ENCODE assay signal across 10 cellular contexts in genomic region chr17:50627782-50628601, GRCh38. TPM values are rescaled to one million over a fixed set of nuclear protein-coding genes. Genes with fewer than 3 reads are reported as not detected.
A peak's percentile ranks its signal among the peaks of the same experiment; 100 is the strongest.
DNase-seq lines count a peak whose midpoint lies in the region; TF ChIP-seq lines count a peak whose summit lies in the region.
"Had no signal": no experiment of that assay in that cellular context is flagged by ENCODE, and none has a peak within 500 bp of the region (broad histone marks: within the 10 kb centered on the region; RNA-seq: fewer than 3 reads in every experiment).

No MANE protein-coding gene starts in this region.

- no peak overlapping the region for H4K8ac ChIP-seq in H9 (replicated peaks; ENCODE audit: insufficient read length, low read depth, low read length)

- no peaks in the 10 kb centered on the region for H3K79me2 ChIP-seq in H9 (ENCODE audit: insufficient read depth, low read length)

- H3K27ac ChIP-seq in H9 (ENCODE audit: insufficient read length, low read depth, low read length): no peak overlapping the region
- H3K27ac ChIP-seq: upper lobe of left lung had no signal

- H3K27me3 ChIP-seq in H9 (ENCODE audit: insufficient read depth, low read length): no peaks in the 10 kb centered on the region; the same call in 1 of the 2 replicates

- H2BK20ac ChIP-seq in H9 (ENCODE audit: low read depth, low read length, poor library complexity, severe bottlenecking): no peak overlapping the region

- H2BK5ac ChIP-seq in H9 (ENCODE audit: insufficient read length, low read length): no peak overlapping the region

- TF ChIP-seq CTCF in H9 (conservative IDR thresholded peaks at IDR 0.05): no peak
- TF ChIP-seq CTCF in brain (conservative IDR thresholded peaks at IDR 0.05): no peak
- TF ChIP-seq CTCF in neural crest cell (conservative IDR thresholded peaks at IDR 0.05): no peak

- H3T11ph ChIP-seq in H9 (ENCODE audit: low read length): no peak overlapping the region

- H3K9ac ChIP-seq in H9 (ENCODE audit: extremely low read depth, insufficient read length, low read length): no peak overlapping the region

- peaks cover 33% of the 10 kb centered on the region for H3K27me3 Mint-ChIP-seq in H9 (ENCODE audit: low read depth)
- H3K27me3 Mint-ChIP-seq in brain: peaks cover 17% of the 10 kb centered on the region
- H3K27me3 Mint-ChIP-seq in neural crest cell (ENCODE audit: low read depth): peaks cover 59% of the 10 kb centered on the region

- no peak overlapping the region for H2BK12ac ChIP-seq in H9 (ENCODE audit: insufficient read length, low read depth, low read length)

- H3K4me1 Mint-ChIP-seq in H9: peaks cover 33 to 48% of the 10 kb centered on the region in 2 experiments
- H3K4me1 Mint-ChIP-seq in brain: peaks cover 92% of the 10 kb centered on the region
- H3K4me1 Mint-ChIP-seq in neural crest cell: peaks cover 14% of the 10 kb centered on the region

- no peak overlapping the region for H3K18ac ChIP-seq in H9 (ENCODE audit: insufficient read length, low read depth, low read length)

- no peaks in the 10 kb centered on the region for H3K36me3 Mint-ChIP-seq in H9 (ENCODE audit: insufficient read depth in 1 of 3, low read depth in 3 of 3)
- H3K36me3 Mint-ChIP-seq in brain: no peaks in the 10 kb centered on the region
- no peaks in the 10 kb centered on the region for H3K36me3 Mint-ChIP-seq in neural crest cell (ENCODE audit: low read depth)

- H2AFZ ChIP-seq in H9 (ENCODE audit: low read length): no peak overlapping the region

- no peaks in the 10 kb centered on the region for H3K4me1 ChIP-seq in H9 (ENCODE audit: insufficient read depth, low read length)

- no peak overlapping the region for H3K23ac ChIP-seq in H9 (ENCODE audit: insufficient read length, low read depth, low read length)

- H3K79me1 ChIP-seq in H9 (ENCODE audit: insufficient read depth, low read depth, low read length, poor library complexity, severe bottlenecking): no peaks in the 10 kb centered on the region

- H3K4me2 ChIP-seq in H9 (ENCODE audit: insufficient read depth, insufficient read length, low read length): peak overlapping the region; percentile 33

- H3K9me3 Mint-ChIP-seq in H9: no peaks in the 10 kb centered on the region
- peaks cover 0 to 3% (median 0%) of the 10 kb centered on the region in 5 experiments for H3K9me3 Mint-ChIP-seq in brain
- H3K9me3 Mint-ChIP-seq in neural crest cell: no peaks in the 10 kb centered on the region

- no peak overlapping the region for H2AK5ac ChIP-seq in H9 (ENCODE audit: insufficient read length, low read length)

- DNase-seq in H9 (peak; percentile 76), NCI-H2196 treated with DMSO at 0.1 percent for 48 hours (lab: John Stamatoyannopoulos, UW; ENCODE audit: unreplicated experiment) (peak; percentile 82), neural crest cell (ENCODE audit: low read depth, low spot score) (no peak), middle frontal gyrus (ENCODE audit: extremely low spot score, low spot score) (no peak), EL (no peak), COLO829 (ENCODE audit: low spot score) (no peak)
- DNase-seq in activated CD8-positive, alpha-beta memory T cell treated with anti-CD3 and anti-CD28 coated beads, Interleukin-2, amount 50 U/mL, for 48 hours: no peak
- DNase-seq: effector CD8-positive, alpha-beta T cell; upper lobe of left lung had no signal

- no peak overlapping the region for H2BK15ac ChIP-seq in H9 (ENCODE audit: low read depth, low read length)

- no CpG with 5 or more reads among the region's 17 CpGs for WGBS in H9 (ENCODE audit: extremely low coverage, insufficient read length, low lambda C conversion rate)

- no peak overlapping the region for H3K14ac ChIP-seq in H9 (ENCODE audit: insufficient read depth, low read length)

- H4K5ac ChIP-seq in H9 (ENCODE audit: insufficient read length, low read depth, low read length): no peak overlapping the region

- no peak overlapping the region for H2BK120ac ChIP-seq in H9 (ENCODE audit: low read depth, low read length, poor library complexity, severe bottlenecking)

- no peaks in the 10 kb centered on the region for H4K20me1 ChIP-seq in H9 (ENCODE audit: control insufficient read depth, insufficient read depth, insufficient read length)

- no peak overlapping the region for H4K91ac ChIP-seq in H9 (ENCODE audit: insufficient read length, low read depth, low read length)

- H3K23me2 ChIP-seq in H9 (ENCODE audit: insufficient read length, low read depth, low read length, poor library complexity, severe bottlenecking): no peaks in the 10 kb centered on the region

- no peaks in the 10 kb centered on the region for H3K9me3 ChIP-seq in H9 (ENCODE audit: control insufficient read depth, low read depth, low read length)
- H3K9me3 ChIP-seq: upper lobe of left lung had no signal

- H3K27ac Mint-ChIP-seq in H9 (peak overlapping the region in 2 of 3 experiments; percentile 34 to 95; a peak in 1 of 7 replicates), brain (peak overlapping the region; percentile 90 to 99 (median 95)), neural crest cell (ENCODE audit: unreplicated experiment) (peak overlapping the region; percentile 50)

- H3K4me3 Mint-ChIP-seq in H9 (peak overlapping the region; percentile 38 to 67; a peak in 4 of 5 replicates), brain (peak overlapping the region; percentile 10 to 68 (median 59)), neural crest cell (no peak overlapping the region)

- H3K56ac ChIP-seq in H9 (ENCODE audit: insufficient read length, low read depth, low read length): no peak overlapping the region

- no peak overlapping the region for H3K4ac ChIP-seq in H9 (ENCODE audit: low read depth, low read length)

RNA-seq across cellular contexts. Expression of gene ABCC3, which starts 6.7 kb away (rescaled TPM):
- total RNA-seq in H9 (2021) (0.31 and 0.59 TPM in 2 replicates), neural crest cell (not detected in 2 replicates)
- 0.97 TPM for polyA plus RNA-seq in brain (ENCODE audit: insufficient read depth, low read depth, low replicate concordance)

Comparison
In these comparisons a context has a peak if more than half of its experiments do, and no peak if none do; other contexts are left out.
1. DNase-seq: peak in H9 (single experiment) and NCI-H2196 treated with DMSO at 0.1 percent for 48 hours (single experiment); none in neural crest cell (single experiment), middle frontal gyrus (single experiment), EL (single experiment), COLO829 (single experiment) and activated CD8-positive, alpha-beta memory T cell treated with anti-CD3 and anti-CD28 coated beads, Interleukin-2, amount 50 U/mL, for 48 hours (single experiment).
2. Peak in every context shown above with its lines, with median percentiles within 50 percentile points of each other: H3K27ac Mint-ChIP-seq.